ENCODE assay signal across 24 cellular contexts in genomic region chr6:149363154-149363553, GRCh38. TPM values are rescaled to one million over a fixed set of nuclear protein-coding genes. Genes with fewer than 3 reads are reported as not detected.
DNase-seq lines count a peak whose midpoint lies in the region; ATAC-seq, FAIRE-seq and TF ChIP-seq lines count a peak whose summit lies in the region.
"Had no signal": no experiment of that assay in that cellular context is flagged by ENCODE, and none has a peak within 500 bp of the region (broad histone marks: within the 10 kb centered on the region; RNA-seq: fewer than 3 reads in every experiment).

No MANE protein-coding gene starts in this region.

- no peak overlapping the region for H2BK15ac ChIP-seq in H1 (ENCODE audit: low read length)

- H3K23me2 ChIP-seq in H1 (ENCODE audit: low read depth, low read length), result no peaks in the 10 kb centered on the region

- no peaks in the 10 kb centered on the region for H3K27me3 Mint-ChIP-seq in activated CD8-positive, alpha-beta memory T cell treated with anti-CD3 and anti-CD28 coated beads, Interleukin-2, amount 10 ng/mL, durations not matched to agents 7 days and 5 days
- H3K27me3 Mint-ChIP-seq in stimulated activated memory B cell treated with anti-CD40 and anti-IgM and Interleukin-4, amounts not matched to agents 10 μg/mL and 1 μg/mL and 100 μg/mL, for 72 hours, result no peaks in the 10 kb centered on the region

- H3K9me2 ChIP-seq in PC-3 (replicated peaks; ENCODE audit: low read length) (no peaks in the 10 kb centered on the region), OCI-LY7 (ENCODE audit: insufficient read depth, low read length) (no peaks in the 10 kb centered on the region)

- H3K9ac ChIP-seq in PC-3 (ENCODE audit: low read length), result no peak overlapping the region
- H3K9ac ChIP-seq in H1 (replicated peaks in 1 of 4; ENCODE audit: extremely low read depth in 1 of 4, low read depth in 3 of 4, low read length in 3 of 4), result no peak overlapping the region
- no peak overlapping the region for H3K9ac ChIP-seq in smooth muscle cell (ENCODE audit: low read depth)

- H2AK5ac ChIP-seq in H1 (ENCODE audit: low read depth, low read length), result no peak overlapping the region

- no peak overlapping the region for H2BK5ac ChIP-seq in H1 (ENCODE audit: low read depth, low read length)

- no peak overlapping the region for H3K18ac ChIP-seq in H1 (ENCODE audit: extremely low read depth, low read length)

- H3K4me2 ChIP-seq in PC-3 (ENCODE audit: low read length) (peak overlapping the region; percentile 60), H1 (ENCODE audit: insufficient read depth in 1 of 2, low read depth in 2 of 2, low read length in 2 of 2) (no peak overlapping the region), smooth muscle cell (peak overlapping the region; percentile 52), OCI-LY7 (ENCODE audit: low read length) (no peak overlapping the region)

- H2BK12ac ChIP-seq in H1 (ENCODE audit: low read depth, low read length), result no peak overlapping the region

- no peaks in the 10 kb centered on the region for H3F3A ChIP-seq in PC-3 (ENCODE audit: low read length, unreplicated experiment)
- H3F3A ChIP-seq in smooth muscle cell (ENCODE audit: low read depth), result peaks cover 3% of the 10 kb centered on the region

- peaks cover 50% of the 10 kb centered on the region for H3K36me3 Mint-ChIP-seq in activated CD8-positive, alpha-beta memory T cell treated with anti-CD3 and anti-CD28 coated beads, Interleukin-2, amount 10 ng/mL, durations not matched to agents 7 days and 5 days
- peaks cover 46% of the 10 kb centered on the region for H3K36me3 Mint-ChIP-seq in stimulated activated memory B cell treated with anti-CD40 and anti-IgM and Interleukin-4, amounts not matched to agents 10 μg/mL and 1 μg/mL and 100 μg/mL, for 72 hours

- H3K23ac ChIP-seq in H1 (ENCODE audit: insufficient read length), result no peak overlapping the region

- intact Hi-C loops in PC-3 (cut with micrococcal nuclease), result no loop called here
- intact Hi-C loops in OCI-LY7 (cut with micrococcal nuclease; ENCODE audit: unreplicated experiment), result no loop called here

- CTCF ChIA-PET in activated CD8-positive, alpha-beta memory T cell treated with anti-CD3 and anti-CD28 coated beads, Interleukin-2, amount 10 ng/mL, durations not matched to agents 7 days and 5 days (lab: Charles Lee), result interaction anchor here (1.1 to 1.6 kb wide), 3 partner anchors 12 to 46 kb away, joined by 3 read pairs; no protein-coding TSS in a partner anchor
- CTCF ChIA-PET in PC-3 (lab: Charles Lee) (no interaction called here), H1 (lab: Charles Lee; ENCODE audit: partially characterized antibody) (interaction anchor here (1.0 kb wide), 1 partner anchor 9 kb away, joined by 3 read pairs; no protein-coding TSS in a partner anchor), OCI-LY7 (lab: Charles Lee; ENCODE audit: unreplicated experiment) (no interaction called here)

- no peak overlapping the region for H2BK20ac ChIP-seq in H1 (ENCODE audit: low read length)

- no peaks in the 10 kb centered on the region for H3K9me3 Mint-ChIP-seq in activated CD8-positive, alpha-beta memory T cell treated with anti-CD3 and anti-CD28 coated beads, Interleukin-2, amount 10 ng/mL, durations not matched to agents 7 days and 5 days (ENCODE audit: low read depth)
- no peaks in the 10 kb centered on the region for H3K9me3 Mint-ChIP-seq in stimulated activated memory B cell treated with anti-CD40 and anti-IgM and Interleukin-4, amounts not matched to agents 10 μg/mL and 1 μg/mL and 100 μg/mL, for 72 hours
- H3K9me3 Mint-ChIP-seq: endodermal cell had no signal

- TF ChIP-seq POLR2A in H1 (IDR thresholded peaks at IDR 0.05; ENCODE audit: control extremely low read depth in 1 of 2, low read depth in 2 of 2, low read length in 2 of 2), result no peak

- no peak overlapping the region for H4K91ac ChIP-seq in H1 (replicated peaks; ENCODE audit: insufficient read length, low read length)

- BruUV-seq in PC-3 (replicated peaks; lab: Mats Ljungman, UMichigan) (no TSS peak), OCI-LY7 (replicated peaks; lab: Mats Ljungman, UMichigan) (no TSS peak)

- H3K14ac ChIP-seq in H1 (ENCODE audit: insufficient read length), result no peak overlapping the region

- peak overlapping the region; percentile 16 for H3K27ac Mint-ChIP-seq in activated CD8-positive, alpha-beta memory T cell treated with anti-CD3 and anti-CD28 coated beads, Interleukin-2, amount 10 ng/mL, durations not matched to agents 7 days and 5 days
- no peak overlapping the region for H3K27ac Mint-ChIP-seq in stimulated activated memory B cell treated with anti-CD40 and anti-IgM and Interleukin-4, amounts not matched to agents 10 μg/mL and 1 μg/mL and 100 μg/mL, for 72 hours
- H3K27ac Mint-ChIP-seq: endodermal cell had no signal

- no peak overlapping the region for H3K56ac ChIP-seq in H1 (replicated peaks; ENCODE audit: insufficient read length, low read depth, low read length)

- H4K20me1 ChIP-seq in PC-3 (ENCODE audit: low read length) (no peaks in the 10 kb centered on the region), H1 (replicated peaks in 1 of 2; ENCODE audit: control insufficient read depth in 1 of 2, insufficient read depth in 2 of 2, low read length in 2 of 2) (peaks cover 3 to 6% of the 10 kb centered on the region in 2 experiments), smooth muscle cell (ENCODE audit: low read depth) (peaks cover 100% of the 10 kb centered on the region), OCI-LY7 (ENCODE audit: insufficient read depth, low read length) (peaks cover 7% of the 10 kb centered on the region; the same call in 1 of the 2 replicates)

- H3K4me3 ChIP-seq in PC-3 (ENCODE audit: low read length) (no peak overlapping the region), H1 (ENCODE audit: extremely low read depth in 1 of 4, insufficient read depth in 2 of 4, low read depth in 3 of 4, low read length in 4 of 4) (no peak overlapping the region), smooth muscle cell (no peak overlapping the region), OCI-LY7 (ENCODE audit: low read depth, low read length, poor library complexity, severe bottlenecking) (no peak overlapping the region)
- H3K4me3 ChIP-seq: coronary artery, lung, suprapubic skin had no signal

- H2BK120ac ChIP-seq in H1 (replicated peaks; ENCODE audit: low read depth, low read length), result no peak overlapping the region

- no peak for TF ChIP-seq EP300 in H1 (IDR thresholded peaks at IDR 0.05; ENCODE audit: borderline replicate concordance in 1 of 2, low read depth in 2 of 2, low read length in 2 of 2)

- peak; percentile 36 for FAIRE-seq in H1 (lab: Jason Lieb, UNC)
- FAIRE-seq: D721Med, GM18507 had no signal

- H3K27me3 ChIP-seq in PC-3 (ENCODE audit: low read length) (no peaks in the 10 kb centered on the region), H1 (replicated peaks in 1 of 4; ENCODE audit: control insufficient read depth in 3 of 4, extremely low read depth in 1 of 4, insufficient read depth in 3 of 4, low read length in 3 of 4) (no peaks in the 10 kb centered on the region), smooth muscle cell (ENCODE audit: low read depth) (no peaks in the 10 kb centered on the region)
- H3K27me3 ChIP-seq: brain microvascular endothelial cell, suprapubic skin had no signal

- no peak for ATAC-seq in activated CD8-positive, alpha-beta memory T cell treated with anti-CD3 and anti-CD28 coated beads, Interleukin-2, amount 10 ng/mL, durations not matched to agents 7 days and 5 days
- ATAC-seq in PC-3 (peak; percentile 84), GM18502 (IDR thresholded peaks at IDR 0.05; ENCODE audit: poor library complexity, unreplicated experiment) (no peak)
- no peak for ATAC-seq in stimulated activated memory B cell treated with anti-CD40 and anti-IgM and Interleukin-4, amounts not matched to agents 10 μg/mL and 1 μg/mL and 100 μg/mL, for 72 hours
- ATAC-seq: right cardiac atrium had no signal

- H3K36me3 ChIP-seq in PC-3 (ENCODE audit: low read depth, low read length) (no peaks in the 10 kb centered on the region), H1 (ENCODE audit: control insufficient read depth in 2 of 4, insufficient read depth in 4 of 4, low read length in 3 of 4) (no peaks in the 10 kb centered on the region), smooth muscle cell (ENCODE audit: low read depth) (no peaks in the 10 kb centered on the region), OCI-LY7 (ENCODE audit: insufficient read depth, low read length) (peaks cover 11% of the 10 kb centered on the region)
- H3K36me3 ChIP-seq: brain microvascular endothelial cell, suprapubic skin had no signal

- H3K79me2 ChIP-seq in PC-3 (ENCODE audit: low read length), result peaks cover 98% of the 10 kb centered on the region
- peaks cover 13 to 100% of the 10 kb centered on the region in 2 experiments for H3K79me2 ChIP-seq in H1 (ENCODE audit: control insufficient read depth in 1 of 2, insufficient read depth in 2 of 2, low read length in 2 of 2)
- H3K79me2 ChIP-seq in smooth muscle cell (ENCODE audit: low read depth), result peaks cover 100% of the 10 kb centered on the region
- peaks cover 91% of the 10 kb centered on the region for H3K79me2 ChIP-seq in OCI-LY7 (ENCODE audit: insufficient read depth, low read depth, low read length)

- TF ChIP-seq CTCF in PC-3 (conservative IDR thresholded peaks at IDR 0.05; ENCODE audit: low read depth, low read length) (no peak), H1 (IDR thresholded peaks at IDR 0.05; ENCODE audit: control extremely low read depth in 1 of 3, insufficient read depth in 1 of 3, low read depth in 1 of 3, low read length in 3 of 3) (no peak), smooth muscle cell (IDR thresholded peaks at IDR 0.05; ENCODE audit: borderline replicate concordance, insufficient read depth, poor library complexity, severe bottlenecking) (no peak), OCI-LY7 (conservative IDR thresholded peaks at IDR 0.05; ENCODE audit: low read length) (no peak)

- H4K8ac ChIP-seq in H1 (ENCODE audit: extremely low read depth, insufficient read depth, low read length), result no peak overlapping the region

- H3K9me3 ChIP-seq in PC-3 (ENCODE audit: low read length) (no peaks in the 10 kb centered on the region), H1 (ENCODE audit: insufficient read depth in 2 of 2, low read depth in 1 of 2, low read length in 1 of 2) (no peaks in the 10 kb centered on the region), smooth muscle cell (replicated peaks; ENCODE audit: low read depth) (no peaks in the 10 kb centered on the region), OCI-LY7 (ENCODE audit: low read length) (0 out of 2 replicates have a peak, but pooled peaks cover 6% of the 10 kb centered on the region)
- H3K9me3 ChIP-seq: suprapubic skin had no signal

- H3K4me1 Mint-ChIP-seq in activated CD8-positive, alpha-beta memory T cell treated with anti-CD3 and anti-CD28 coated beads, Interleukin-2, amount 10 ng/mL, durations not matched to agents 7 days and 5 days, result peaks cover 65% of the 10 kb centered on the region
- peaks cover 40% of the 10 kb centered on the region for H3K4me1 Mint-ChIP-seq in stimulated activated memory B cell treated with anti-CD40 and anti-IgM and Interleukin-4, amounts not matched to agents 10 μg/mL and 1 μg/mL and 100 μg/mL, for 72 hours

- 94% methylated on average over 1 of the region's 1 CpG; no CpG with 5 or more reads in 1 of the 2 experiments for WGBS in H1 (ENCODE audit: extremely low coverage in 1 of 2, insufficient coverage in 1 of 2, insufficient read length in 1 of 2, insufficient replicate concordance in 2 of 2, low coverage in 1 of 2, low lambda C conversion rate in 2 of 2, missing lambda C conversion rate in 1 of 2), 2 experiments
- 75% methylated on average over 1 of the region's 1 CpG for WGBS in smooth muscle cell (ENCODE audit: low lambda C conversion rate)

- H3K27ac ChIP-seq in PC-3 (ENCODE audit: low read length) (peak overlapping the region; percentile 30; the same call in 1 of the 2 replicates), H1 (ENCODE audit: low read depth, low read length) (no peak overlapping the region), smooth muscle cell (ENCODE audit: low read depth) (peak overlapping the region; percentile 64), OCI-LY7 (ENCODE audit: low read depth, low read length, poor library complexity, severe bottlenecking) (no peak overlapping the region)
- H3K27ac ChIP-seq: brain microvascular endothelial cell, coronary artery, suprapubic skin had no signal

- H4K5ac ChIP-seq in H1 (ENCODE audit: insufficient read length, low read depth, low read length), result no peak overlapping the region

- no peak overlapping the region for H3K4ac ChIP-seq in H1 (replicated peaks; ENCODE audit: insufficient read length, low read depth, low read length)

- H2AFZ ChIP-seq in PC-3 (ENCODE audit: low read length) (no peak overlapping the region), H1 (ENCODE audit: low read length) (no peak overlapping the region), smooth muscle cell (ENCODE audit: low read depth) (no peak overlapping the region), OCI-LY7 (ENCODE audit: low read length) (no peak overlapping the region)

- H3K4me1 ChIP-seq in PC-3 (ENCODE audit: insufficient read depth, low read length), result peaks cover 11% of the 10 kb centered on the region
- peaks cover 0 to 2% (median 0%) of the 10 kb centered on the region in 4 experiments; a peak in 1 of 7 replicates for H3K4me1 ChIP-seq in H1 (replicated peaks in 1 of 4; ENCODE audit: control insufficient read depth in 3 of 4, insufficient read depth in 4 of 4, low read length in 3 of 4)
- peaks cover 30% of the 10 kb centered on the region for H3K4me1 ChIP-seq in smooth muscle cell (ENCODE audit: low read depth)
- H3K4me1 ChIP-seq in OCI-LY7 (ENCODE audit: insufficient read depth, low read length, poor library complexity, severe bottlenecking), result peaks cover 7% of the 10 kb centered on the region

- peaks cover 7% of the 10 kb centered on the region; the same call in 1 of the 2 replicates for H3K79me1 ChIP-seq in H1 (ENCODE audit: low read depth, low read length)

- DNase-seq in activated CD8-positive, alpha-beta memory T cell treated with anti-CD3 and anti-CD28 coated beads, Interleukin-2, amount 10 ng/mL, durations not matched to agents 7 days and 5 days, result no peak
- DNase-seq in activated CD8-positive, alpha-beta memory T cell treated with anti-CD3 and anti-CD28 coated beads, Interleukin-2, amount 50 U/mL, for 48 hours, result no peak
- DNase-seq in PC-3, result peak; percentile 73
- no peak for DNase-seq in H1 (ENCODE audit: low read depth in 1 of 2, low spot score in 2 of 2)
- no peak for DNase-seq in smooth muscle cell (lab: John Stamatoyannopoulos, UW; ENCODE audit: unreplicated experiment)
- DNase-seq in OCI-LY7 (ENCODE audit: low spot score), result no peak
- DNase-seq: activated CD4-positive, alpha-beta T cell treated with anti-CD3 and anti-CD28 coated beads, Interleukin-2, amount 50 U/mL, for 1 hour; activated T-cell treated with anti-CD3 and anti-CD28 coated beads, Interleukin-2, amount 50 U/mL, for 1 hour; brain microvascular endothelial cell; endodermal cell; MM.1S; NCI-H1436; NCI-H2171; NCI-H69; right cardiac atrium; SHP77 treated with DMSO at 0.1 percent for 48 hours had no signal

- no peak overlapping the region for H3K4me3 Mint-ChIP-seq in activated CD8-positive, alpha-beta memory T cell treated with anti-CD3 and anti-CD28 coated beads, Interleukin-2, amount 10 ng/mL, durations not matched to agents 7 days and 5 days
- no peak overlapping the region for H3K4me3 Mint-ChIP-seq in stimulated activated memory B cell treated with anti-CD40 and anti-IgM and Interleukin-4, amounts not matched to agents 10 μg/mL and 1 μg/mL and 100 μg/mL, for 72 hours
- H3K4me3 Mint-ChIP-seq: endodermal cell had no signal

- POLR2A ChIA-PET in PC-3 (lab: Charles Lee; ENCODE audit: unreplicated experiment), result interaction anchor here (0.7 kb wide), 1 partner anchor 199 kb away, joined by 4 read pairs; no protein-coding TSS in a partner anchor
- POLR2A ChIA-PET in H1 (lab: Charles Lee; ENCODE audit: partially characterized antibody), result no interaction called here
- POLR2A ChIA-PET in OCI-LY7 (lab: Charles Lee), result interaction anchor here (0.9 to 1.5 kb wide), 3 partner anchors 9 to 29 kb away, joined by 4 to 5 read pairs (median 4); no protein-coding TSS in a partner anchor

- no peak for TF ChIP-seq RAD21 in H1 (IDR thresholded peaks at IDR 0.05 in 1 of 2, conservative IDR thresholded peaks at IDR 0.05 in 1 of 2; ENCODE audit: low read depth in 2 of 2, low read length in 2 of 2)

RNA-seq across cellular contexts. Expression of gene SUMO4, which starts 36.9 kb away (rescaled TPM):
- 10 to 100 TPM in 1 of 2 experiments, 1 to 10 TPM in 1; 7.4 to 10.6 TPM for total RNA-seq in activated CD8-positive, alpha-beta memory T cell treated with anti-CD3 and anti-CD28 coated beads, Interleukin-2, amount 10 ng/mL, durations not matched to agents 7 days and 5 days
- total RNA-seq in PC-3 (2014; rRNA removed), result 0.69 TPM in 1 of 2 replicates, not detected in the other
- total RNA-seq in H1 (2021; fragmentation: NEBNext Ultra II Directional; extraction: Animal tissue kit (Norgen Biotek cat#: 25700)), result 1.0 and 1.3 TPM in 2 replicates
- polyA plus RNA-seq in H1 (2011; rRNA removed), result 0.09 TPM in 1 of 2 replicates, not detected in the other
- polyA plus RNA-seq in H1 (2011; cell fraction: cytosol; rRNA removed), result not detected
- polyA plus RNA-seq in H1 (2011; cell fraction: nucleus; rRNA removed), result 0.29 TPM
- 0.15 to 0.35 TPM in 2 of 4 replicates, not detected in the others for polyA plus RNA-seq in H1 (2012, experiment 1 of 2)
- polyA plus RNA-seq in H1 (2012, experiment 2 of 2), result not detected
- 0.22 TPM for polyA plus RNA-seq in H1 (2013, experiment 1 of 2)
- 0.07 TPM for polyA plus RNA-seq in H1 (2013, experiment 2 of 2)
- polyA minus RNA-seq in H1 (2011; rRNA and poly(A)+ RNA removed), result 2.1 and 2.5 TPM in 2 replicates
- polyA minus RNA-seq in H1 (2011; cell fraction: cytosol; rRNA and poly(A)+ RNA removed), result not detected
- 6.0 TPM for polyA minus RNA-seq in H1 (2011; cell fraction: nucleus; rRNA and poly(A)+ RNA removed)
- 1.4 and 5.1 TPM in 2 replicates for total RNA-seq in smooth muscle cell
- polyA plus RNA-seq in smooth muscle cell, result 0.15 and 2.0 TPM in 2 replicates
- 3.6 and 4.7 TPM in 2 replicates for total RNA-seq in OCI-LY7 (2014; rRNA removed; shearing (Covaris generic))
- 3.2 and 4.2 TPM in 2 replicates for total RNA-seq in OCI-LY7 (2022)
- polyA plus RNA-seq: BJ had no signal

RNA-seq across cellular contexts. Expression of gene TAB2, which starts 45.6 kb away (rescaled TPM):
- total RNA-seq in activated CD8-positive, alpha-beta memory T cell treated with anti-CD3 and anti-CD28 coated beads, Interleukin-2, amount 10 ng/mL, durations not matched to agents 7 days and 5 days, result 100 to 1,000 TPM; 120 to 138 TPM
- 14.7 and 18.5 TPM in 2 replicates for total RNA-seq in PC-3 (2014; rRNA removed)
- 57.4 and 63.0 TPM in 2 replicates for total RNA-seq in H1 (2021; fragmentation: NEBNext Ultra II Directional; extraction: Animal tissue kit (Norgen Biotek cat#: 25700))
- polyA plus RNA-seq in H1 (2011; rRNA removed), result 26.2 and 40.4 TPM in 2 replicates
- polyA plus RNA-seq in H1 (2011; cell fraction: cytosol; rRNA removed), result 30.0 TPM
- polyA plus RNA-seq in H1 (2011; cell fraction: nucleus; rRNA removed), result 44.3 TPM
- polyA plus RNA-seq in H1 (2012, experiment 1 of 2), result 24.6 to 44.7 TPM (median 30.9 TPM) in 4 replicates
- polyA plus RNA-seq in H1 (2012, experiment 2 of 2), result 3.0 TPM
- polyA plus RNA-seq in H1 (2013, experiment 1 of 2), result 59.2 TPM
- polyA plus RNA-seq in H1 (2013, experiment 2 of 2), result 55.5 TPM
- 77.7 and 90.1 TPM in 2 replicates for polyA minus RNA-seq in H1 (2011; rRNA and poly(A)+ RNA removed)
- polyA minus RNA-seq in H1 (2011; cell fraction: cytosol; rRNA and poly(A)+ RNA removed), result 39.0 TPM
- polyA minus RNA-seq in H1 (2011; cell fraction: nucleus; rRNA and poly(A)+ RNA removed), result 109 TPM
- 68.7 and 78.5 TPM in 2 replicates for total RNA-seq in smooth muscle cell
- polyA plus RNA-seq in smooth muscle cell, result 12.6 and 14.3 TPM in 2 replicates
- 17.3 and 17.4 TPM in 2 replicates for total RNA-seq in OCI-LY7 (2014; rRNA removed; shearing (Covaris generic))
- 35.8 and 39.4 TPM in 2 replicates for total RNA-seq in OCI-LY7 (2022)

Comparison
In these comparisons a context has a peak if more than half of its experiments do, and no peak if none do; other contexts are left out.
1. H3K27ac ChIP-seq: peak in PC-3 (single experiment) and smooth muscle cell (single experiment); none in H1 (single experiment) and OCI-LY7 (single experiment).
2. H3K4me2 ChIP-seq: peak in PC-3 (single experiment) and smooth muscle cell (single experiment); none in H1 (0 of 2) and OCI-LY7 (single experiment).
3. CTCF ChIA-PET loops: an anchor here in activated CD8-positive, alpha-beta memory T cell treated with anti-CD3 and anti-CD28 coated beads, Interleukin-2, amount 10 ng/mL, durations not matched to agents 7 days and 5 days (1.1 to 1.6 kb wide) and H1 (1.0 kb wide); none called in PC-3 and OCI-LY7.